Comparison of ENCODE assay signal across 8 cellular contexts in genomic region chr9:108933231-108933630, GRCh38. TPM values are rescaled to one million over a fixed set of nuclear protein-coding genes. Genes with fewer than 3 reads are reported as not detected.
DNase-seq lines count a peak whose midpoint lies in the region; ATAC-seq and TF ChIP-seq lines count a peak whose summit lies in the region.

No MANE protein-coding gene starts in this region.

- H3K36me3 ChIP-seq in CD4-positive, alpha-beta memory T cell (ENCODE audit: insufficient read depth, low read length), result peaks cover 10% of the 10 kb centered on the region
- H3K36me3 ChIP-seq in ascending aorta (peaks cover 3 to 10% of the 10 kb centered on the region in 2 donors), stomach smooth muscle (ENCODE audit: control insufficient read depth in 2 of 2, insufficient read depth in 2 of 2, low read length in 2 of 2) (peaks cover under 1 to 11% of the 10 kb centered on the region in 2 donors)

- H3K9ac ChIP-seq in stomach smooth muscle (ENCODE audit: low read length in 2 of 2), result peak overlapping the region; percentile 81 to 86

- DNase-seq in CD4-positive, alpha-beta memory T cell, result peak in 3 of 5 donors; percentile 1 to 6 (median 4)
- peak; percentile 3 for DNase-seq in HT1080 (ENCODE audit: low read depth)
- DNase-seq in ascending aorta (ENCODE audit: low spot score in 2 of 2), result no peak
- peak; percentile 41 for DNase-seq in iris pigment epithelial cell (ENCODE audit: low read depth)
- DNase-seq in dedifferentiated amniotic fluid mesenchymal stem cell (ENCODE audit: extremely low spot score), result no peak

- intact Hi-C loops in CD4-positive, alpha-beta memory T cell (cut with micrococcal nuclease), result no loop called here
- intact Hi-C loops in ascending aorta (cut with DNase I), result loop anchor here (2.0 to 10.0 kb wide), 3 partner anchors 20 to 392 kb away; partner anchors contain the start of gene EPB41L4B

- no peak for TF ChIP-seq POLR2A in GM18505 (IDR thresholded peaks at IDR 0.05; ENCODE audit: borderline replicate concordance, extremely low read depth, insufficient read depth, insufficient read length)

- H3K27me3 ChIP-seq in CD4-positive, alpha-beta memory T cell (ENCODE audit: insufficient read depth, low read length), result no peaks in the 10 kb centered on the region
- H3K27me3 ChIP-seq in ascending aorta (no peaks in the 10 kb centered on the region), stomach smooth muscle (ENCODE audit: control insufficient read depth in 1 of 2, insufficient read depth in 2 of 2, low read length in 2 of 2) (no peaks in the 10 kb centered on the region)

- POLR2A ChIA-PET in CD4-positive, alpha-beta memory T cell (lab: Charles Lee; ENCODE audit: partially characterized antibody), result interaction anchor here (1.9 kb wide), 1 partner anchor 186 kb away, joined by 10 read pairs; the partner anchor contains the start of gene TMEM245

- no peaks in the 10 kb centered on the region for H3K27me3 Mint-ChIP-seq in CD4-positive, alpha-beta memory T cell

- peaks cover 28 to 47% (median 40%) of the 10 kb centered on the region in 4 donors for H3K4me1 Mint-ChIP-seq in CD4-positive, alpha-beta memory T cell

- peak overlapping the region; percentile 40 to 100 for H3K4me3 ChIP-seq in CD4-positive, alpha-beta memory T cell (ENCODE audit: low read length in 2 of 2)
- H3K4me3 ChIP-seq in ascending aorta, result peak overlapping the region; percentile 80 to 89
- H3K4me3 ChIP-seq in stomach smooth muscle (ENCODE audit: low read length in 2 of 2), result peak overlapping the region; percentile 93 to 96

- CTCF ChIA-PET in CD4-positive, alpha-beta memory T cell (lab: Charles Lee; ENCODE audit: partially characterized antibody), result no interaction called here

- no peak for TF ChIP-seq CTCF in ascending aorta (IDR thresholded peaks at IDR 0.05)

- H3K27ac ChIP-seq in CD4-positive, alpha-beta memory T cell (ENCODE audit: low read depth, low read length), result peak overlapping the region; percentile 83
- peak overlapping the region; percentile 89 to 91 for H3K27ac ChIP-seq in ascending aorta
- H3K27ac ChIP-seq in stomach smooth muscle (ENCODE audit: low read length), result peak overlapping the region; percentile 80

- ATAC-seq in HG03520 (IDR thresholded peaks at IDR 0.05; ENCODE audit: unreplicated experiment) (no peak), GM18505 (IDR thresholded peaks at IDR 0.05; ENCODE audit: unreplicated experiment) (no peak)

- H3K36me3 Mint-ChIP-seq in CD4-positive, alpha-beta memory T cell, result peaks cover 16 to 44% of the 10 kb centered on the region in 2 donors

- peaks cover 26% of the 10 kb centered on the region for H3K4me1 ChIP-seq in CD4-positive, alpha-beta memory T cell (ENCODE audit: insufficient read depth, low read length)
- H3K4me1 ChIP-seq in ascending aorta (peaks cover 0 to 14% of the 10 kb centered on the region in 2 donors), stomach smooth muscle (ENCODE audit: control insufficient read depth, insufficient read depth, low read length) (peaks cover 18% of the 10 kb centered on the region)

- H3K9me3 ChIP-seq in CD4-positive, alpha-beta memory T cell (ENCODE audit: control insufficient read depth in 1 of 2, low read length in 2 of 2), result no peaks in the 10 kb centered on the region
- H3K9me3 ChIP-seq in ascending aorta (no peaks in the 10 kb centered on the region), stomach smooth muscle (ENCODE audit: control insufficient read depth in 2 of 2, low read length in 2 of 2) (no peaks in the 10 kb centered on the region)

- peak overlapping the region; percentile 99 to 100 (median 99) for H3K4me3 Mint-ChIP-seq in CD4-positive, alpha-beta memory T cell

- H3K27ac Mint-ChIP-seq in CD4-positive, alpha-beta memory T cell, result peak overlapping the region; percentile 91 to 99 (median 99)

- H3K9me3 Mint-ChIP-seq in CD4-positive, alpha-beta memory T cell, result peaks cover 0 to 4% (median 0%) of the 10 kb centered on the region in 8 donors

RNA-seq across cellular contexts. Expression of gene ELP1, which starts 0.7 kb away (rescaled TPM):
- total RNA-seq in CD4-positive, alpha-beta memory T cell, result 10 to 100 TPM; 29.4 to 32.3 TPM
- polyA plus RNA-seq in CD4-positive, alpha-beta memory T cell, result 10 to 100 TPM; 21.2 to 21.3 TPM
- total RNA-seq in HT1080 (2014; rRNA removed; shearing (Covaris generic)), result 37.2 and 47.2 TPM in 2 replicates
- 18.1 and 23.4 TPM in 2 replicates for polyA plus RNA-seq in HT1080 (2015; cell fraction: cytosol; rRNA removed)
- 79.1 and 80.4 TPM in 2 replicates for polyA plus RNA-seq in HT1080 (2015; cell fraction: nucleus; rRNA removed)
- 8.8 TPM for total RNA-seq in ascending aorta

RNA-seq across cellular contexts. Expression of gene ABITRAM, which starts 1.0 kb away (rescaled TPM):
- total RNA-seq in CD4-positive, alpha-beta memory T cell, result 10 to 100 TPM in 1 of 2 experiments, 1 to 10 TPM in 1; 9.0 to 11.4 TPM
- polyA plus RNA-seq in CD4-positive, alpha-beta memory T cell, result 10 to 100 TPM; 15.8 to 27.0 TPM
- 8.4 and 11.2 TPM in 2 replicates for total RNA-seq in HT1080 (2014; rRNA removed; shearing (Covaris generic))
- polyA plus RNA-seq in HT1080 (2015; cell fraction: cytosol; rRNA removed), result 24.5 and 25.1 TPM in 2 replicates
- 17.7 and 20.5 TPM in 2 replicates for polyA plus RNA-seq in HT1080 (2015; cell fraction: nucleus; rRNA removed)
- total RNA-seq in ascending aorta, result 1.1 TPM

Comparison
In these comparisons a context has a peak if more than half of its experiments do, and no peak if none do; other contexts are left out.
1. DNase-seq: peak in CD4-positive, alpha-beta memory T cell (3 of 5), HT1080 (single experiment) and iris pigment epithelial cell (single experiment); none in ascending aorta (0 of 2) and dedifferentiated amniotic fluid mesenchymal stem cell (single experiment).
2. Peak in every context shown above with its lines, with median percentiles within 50 percentile points of each other: H3K27ac ChIP-seq and H3K4me3 ChIP-seq.